8 cellular contexts compared by ENCODE assay signal in genomic region chr16:3457434-3458252, GRCh38. TPM values are rescaled to one million over a fixed set of nuclear protein-coding genes. Genes with fewer than 3 reads are reported as not detected.
A peak's percentile ranks its signal among the peaks of the same experiment; 100 is the strongest.
DNase-seq lines count a peak whose midpoint lies in the region; ATAC-seq lines count a peak whose summit lies in the region.

No MANE protein-coding gene starts in this region.

- H3K79me2 ChIP-seq in mesendoderm (ENCODE audit: control insufficient read depth, insufficient read depth, low read length), result peaks cover 40% of the 10 kb centered on the region

- peak; percentile 74 for ATAC-seq in GM19467 (IDR thresholded peaks at IDR 0.05; ENCODE audit: unreplicated experiment)

- peak overlapping the region; percentile 97 for H3K56ac ChIP-seq in mesendoderm (ENCODE audit: low read length)

- no peak overlapping the region for H4K5ac ChIP-seq in mesendoderm (ENCODE audit: low read length)

- H3K4me3 ChIP-seq in effector memory CD4-positive, alpha-beta T cell (ENCODE audit: insufficient read depth, low read depth, low read length, poor library complexity, severe bottlenecking), result peak overlapping the region; percentile 76
- peak overlapping the region; percentile 50 for H3K4me3 ChIP-seq in mesendoderm (ENCODE audit: low read length)

- no peaks in the 10 kb centered on the region for H3K27me3 ChIP-seq in effector memory CD4-positive, alpha-beta T cell (replicated peaks; ENCODE audit: control insufficient read depth, insufficient read depth, low read length, poor library complexity, severe bottlenecking)
- no peaks in the 10 kb centered on the region for H3K27me3 ChIP-seq in mesendoderm (ENCODE audit: insufficient read depth, low read length, poor library complexity)

- no peaks in the 10 kb centered on the region for H3K36me3 ChIP-seq in effector memory CD4-positive, alpha-beta T cell (ENCODE audit: control insufficient read depth, insufficient read depth, low read length)
- no peaks in the 10 kb centered on the region for H3K36me3 ChIP-seq in mesendoderm (ENCODE audit: control insufficient read depth, insufficient read depth, low read length)

- peak overlapping the region; percentile 90 for H3K18ac ChIP-seq in mesendoderm (ENCODE audit: low read length)

- H4K8ac ChIP-seq in mesendoderm (ENCODE audit: low read depth, low read length), result no peak overlapping the region

- peak overlapping the region; percentile 81 for H2BK5ac ChIP-seq in mesendoderm (ENCODE audit: low read length)

- no peak overlapping the region for H2BK15ac ChIP-seq in mesendoderm (replicated peaks; ENCODE audit: low read depth)

- peak overlapping the region; percentile 81 for H3K4ac ChIP-seq in mesendoderm (ENCODE audit: low read depth, low read length)

- H3K79me1 ChIP-seq in mesendoderm (ENCODE audit: low read length), result peaks cover 13% of the 10 kb centered on the region

- H3K9me3 ChIP-seq in effector memory CD4-positive, alpha-beta T cell (ENCODE audit: control insufficient read depth, low read length), result no peaks in the 10 kb centered on the region

- peak overlapping the region; percentile 95 for H3K27ac ChIP-seq in effector memory CD4-positive, alpha-beta T cell (ENCODE audit: insufficient read depth, low read length, poor library complexity, severe bottlenecking)
- H3K27ac ChIP-seq in mesendoderm (ENCODE audit: low read depth, low read length), result peak overlapping the region; percentile 93

- H2AK5ac ChIP-seq in mesendoderm (ENCODE audit: low read length), result no peak overlapping the region

- peak overlapping the region; percentile 97 for H3K9ac ChIP-seq in mesendoderm (ENCODE audit: low read length)

- H2BK120ac ChIP-seq in mesendoderm (ENCODE audit: low read depth, low read length), result no peak overlapping the region

- no CpG with 5 or more reads among the region's 83 CpGs for WGBS in mesendoderm (ENCODE audit: extremely low coverage, insufficient coverage, low lambda C conversion rate)

- no peak overlapping the region for H3K23ac ChIP-seq in mesendoderm (ENCODE audit: low read length)

- peak; percentile 96 for DNase-seq in COR-L47 (lab: John Stamatoyannopoulos, UW)
- peak; percentile 99 for DNase-seq in HPDE6-E6E7 (ENCODE audit: extremely low spot score)
- DNase-seq in NCI-H82 treated with DMSO at 0.1 percent for 48 hours (lab: John Stamatoyannopoulos, UW; ENCODE audit: unreplicated experiment), result peak; percentile 52
- peak; percentile 72 to 77 for DNase-seq in activated CD8-positive, alpha-beta memory T cell treated with anti-CD3 and anti-CD28 coated beads for 4 hours (ENCODE audit: low read depth in 2 of 2)
- peak; percentile 83 to 84 (median 84) for DNase-seq in effector memory CD4-positive, alpha-beta T cell
- peak; percentile 95 for DNase-seq in mesendoderm
- peak; percentile 85 for DNase-seq in stimulated activated CD8-positive, alpha-beta memory T cell treated with anti-CD3 and anti-CD28 coated beads, Interleukin-12 subunit alpha, Interleukin-12 subunit beta, amount 100 ng/mL, for 4 hours (ENCODE audit: low read depth)

- peaks cover 30% of the 10 kb centered on the region for H3K4me1 ChIP-seq in effector memory CD4-positive, alpha-beta T cell (ENCODE audit: control insufficient read depth, insufficient read depth, low read length, poor library complexity, severe bottlenecking)
- H3K4me1 ChIP-seq in mesendoderm (ENCODE audit: control insufficient read depth, low read depth, low read length), result peaks cover 12% of the 10 kb centered on the region

- peak overlapping the region; percentile 27 for H3K4me2 ChIP-seq in mesendoderm (ENCODE audit: low read length)

RNA-seq across cellular contexts. Expression of gene NAA60, which starts 14.2 kb away (rescaled TPM):
- polyA plus RNA-seq in mesendoderm (2013, experiment 1 of 2), result 68.1 TPM
- 67.0 TPM for polyA plus RNA-seq in mesendoderm (2013, experiment 2 of 2)

RNA-seq across cellular contexts. Expression of gene ZNF597, which starts 14.3 kb away (rescaled TPM):
- 1.5 TPM for polyA plus RNA-seq in mesendoderm (2013, experiment 1 of 2)
- 1.3 TPM for polyA plus RNA-seq in mesendoderm (2013, experiment 2 of 2)

RNA-seq across cellular contexts. Expression of gene C16orf90, which starts 37.6 kb away (rescaled TPM):
- polyA plus RNA-seq in mesendoderm (2013, experiment 1 of 2), result not detected
- not detected for polyA plus RNA-seq in mesendoderm (2013, experiment 2 of 2)

RNA-seq across cellular contexts. Expression of gene CLUAP1, which starts 43.2 kb away (rescaled TPM):
- 5.8 TPM for polyA plus RNA-seq in mesendoderm (2013, experiment 1 of 2)
- polyA plus RNA-seq in mesendoderm (2013, experiment 2 of 2), result 5.9 TPM

RNA-seq across cellular contexts. Expression of gene ZNF174, which starts 56.6 kb away (rescaled TPM):
- 9.1 TPM for polyA plus RNA-seq in mesendoderm (2013, experiment 1 of 2)
- polyA plus RNA-seq in mesendoderm (2013, experiment 2 of 2), result 9.2 TPM

Comparison
In these comparisons a context has a peak if more than half of its experiments do, and no peak if none do; other contexts are left out.
1. Peak in every context shown above with its lines: DNase-seq, ATAC-seq, H3K4me3 ChIP-seq and H3K27ac ChIP-seq.